In the genomic region with DNA sequence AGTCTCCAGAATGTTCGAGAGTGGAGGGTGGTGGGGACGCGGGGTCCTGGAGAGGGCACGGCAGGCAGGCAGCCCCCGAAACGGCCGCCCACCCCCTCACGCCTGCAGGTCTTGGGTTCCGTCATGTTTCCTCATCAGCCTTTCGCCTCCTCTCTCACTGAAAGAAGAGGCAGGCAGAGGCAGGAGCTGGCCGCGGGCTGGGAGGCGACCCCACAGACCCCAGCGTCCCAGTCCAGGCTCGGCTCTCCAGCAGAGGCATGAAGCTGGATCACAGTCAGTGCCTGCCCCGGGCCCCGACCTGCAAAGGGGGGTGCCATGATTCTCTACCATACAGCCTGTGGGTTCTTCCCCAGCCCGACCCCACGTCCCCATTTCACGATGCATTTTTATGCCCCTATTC, we compare ENCODE assay signal across 14 cellular contexts. TPM values are rescaled to one million over a fixed set of nuclear protein-coding genes. Genes with fewer than 3 reads are reported as not detected.
A peak's percentile ranks its signal among the peaks of the same experiment; 100 is the strongest.
DNase-seq lines count a peak whose midpoint lies in the region; ATAC-seq and TF ChIP-seq lines count a peak whose summit lies in the region.
"Had no signal": no experiment of that assay in that cellular context is flagged by ENCODE, and none has a peak within 500 bp of the region (broad histone marks: within the 10 kb centered on the region; RNA-seq: fewer than 3 reads in every experiment).

No MANE protein-coding gene starts in this region.

- intact Hi-C loops in natural killer cell (cut with micrococcal nuclease), result no loop called here
- intact Hi-C loops in left ventricle myocardium superior (cut with micrococcal nuclease), result no loop called here
- intact Hi-C loops in psoas muscle (cut with DNase I), result no loop called here
- intact Hi-C loops in vagina (cut with DNase I), result no loop called here

- no peak overlapping the region for H3K4me3 Mint-ChIP-seq in natural killer cell treated with Interleukin-12 subunit alpha and Interleukin-12 subunit beta and Interleukin-15 and Interleukin-18, amount 100 ng/mL, for 72 hours
- no peak overlapping the region for H3K4me3 Mint-ChIP-seq in natural killer cell
- H3K4me3 Mint-ChIP-seq: CD4-positive, CD25-positive, alpha-beta regulatory T cell; H9 had no signal

- H3K27me3 ChIP-seq in psoas muscle (ENCODE audit: insufficient read depth in 3 of 3, low read length in 2 of 3) (peaks cover 0 to 36% (median 13%) of the 10 kb centered on the region in 3 donors), vagina (no peaks in the 10 kb centered on the region)

- no peak for TF ChIP-seq POLR2A in vagina (IDR thresholded peaks at IDR 0.05)

- DNase-seq in natural killer cell treated with Interleukin-12 subunit alpha and Interleukin-12 subunit beta and Interleukin-15 and Interleukin-18, amount 100 ng/mL, for 72 hours (ENCODE audit: low spot score), result peak; percentile 51
- DNase-seq in natural killer cell (no peak), left ventricle myocardium superior (peak; percentile 14), psoas muscle (peak; percentile 2 to 23), vagina (ENCODE audit: extremely low spot score in 2 of 2) (no peak)
- DNase-seq: CD4-positive, CD25-positive, alpha-beta regulatory T cell; DMS53; GF-D8; GOT3; H9 had no signal

- no peak for TF ChIP-seq CTCF in natural killer cell (IDR thresholded peaks at IDR 0.05)
- TF ChIP-seq CTCF in psoas muscle (IDR thresholded peaks at IDR 0.05), result no peak
- TF ChIP-seq CTCF in vagina (IDR thresholded peaks at IDR 0.05), result no peak

- peaks cover 12% of the 10 kb centered on the region for H3K9me3 ChIP-seq in psoas muscle
- peaks cover 7% of the 10 kb centered on the region for H3K9me3 ChIP-seq in vagina

- WGBS in psoas muscle, 3 donors, result 57 to 68% (median 66%) methylated on average over 18 to 20 of the region's 20 CpGs

- no peaks in the 10 kb centered on the region for H3K4me1 Mint-ChIP-seq in natural killer cell treated with Interleukin-12 subunit alpha and Interleukin-12 subunit beta and Interleukin-15 and Interleukin-18, amount 100 ng/mL, for 72 hours (ENCODE audit: low read depth in 2 of 2)
- H3K4me1 Mint-ChIP-seq in natural killer cell, result no peaks in the 10 kb centered on the region
- H3K4me1 Mint-ChIP-seq: CD4-positive, CD25-positive, alpha-beta regulatory T cell; H9 had no signal

- H3K4me1 ChIP-seq in psoas muscle (no peaks in the 10 kb centered on the region), vagina (no peaks in the 10 kb centered on the region)
- H3K4me1 ChIP-seq: A549 had no signal

- no peak overlapping the region for H3K27ac Mint-ChIP-seq in natural killer cell treated with Interleukin-12 subunit alpha and Interleukin-12 subunit beta and Interleukin-15 and Interleukin-18, amount 100 ng/mL, for 72 hours
- H3K27ac Mint-ChIP-seq in natural killer cell, result no peak overlapping the region
- H3K27ac Mint-ChIP-seq: CD4-positive, CD25-positive, alpha-beta regulatory T cell; H9 had no signal

- no peaks in the 10 kb centered on the region for H3K36me3 Mint-ChIP-seq in natural killer cell treated with Interleukin-12 subunit alpha and Interleukin-12 subunit beta and Interleukin-15 and Interleukin-18, amount 100 ng/mL, for 72 hours
- H3K36me3 Mint-ChIP-seq in natural killer cell, result no peaks in the 10 kb centered on the region
- H3K36me3 Mint-ChIP-seq: CD4-positive, CD25-positive, alpha-beta regulatory T cell had no signal

- H3K36me3 ChIP-seq in psoas muscle (ENCODE audit: insufficient read depth in 1 of 2, low read depth in 1 of 2) (no peaks in the 10 kb centered on the region), vagina (no peaks in the 10 kb centered on the region)

- H3K27me3 Mint-ChIP-seq in natural killer cell treated with Interleukin-12 subunit alpha and Interleukin-12 subunit beta and Interleukin-15 and Interleukin-18, amount 100 ng/mL, for 72 hours, result peaks cover 0 to 2% of the 10 kb centered on the region in 2 donors
- no peaks in the 10 kb centered on the region for H3K27me3 Mint-ChIP-seq in natural killer cell (ENCODE audit: low read depth in 2 of 2)
- H3K27me3 Mint-ChIP-seq: CD4-positive, CD25-positive, alpha-beta regulatory T cell had no signal

- peaks cover 3% of the 10 kb centered on the region for H3K9me3 Mint-ChIP-seq in natural killer cell treated with Interleukin-12 subunit alpha and Interleukin-12 subunit beta and Interleukin-15 and Interleukin-18, amount 100 ng/mL, for 72 hours
- no peaks in the 10 kb centered on the region for H3K9me3 Mint-ChIP-seq in natural killer cell

- H3K27ac ChIP-seq in psoas muscle (no peak overlapping the region), vagina (no peak overlapping the region)
- H3K27ac ChIP-seq: A549 had no signal

- H3K4me3 ChIP-seq in psoas muscle (no peak overlapping the region), vagina (no peak overlapping the region)
- H3K4me3 ChIP-seq: A549 had no signal

- ATAC-seq in natural killer cell treated with Interleukin-12 subunit alpha and Interleukin-12 subunit beta and Interleukin-15 and Interleukin-18, amount 100 ng/mL, for 72 hours, result no peak
- ATAC-seq in natural killer cell (no peak), left ventricle myocardium superior (no peak), psoas muscle (no peak), HG02938 (IDR thresholded peaks at IDR 0.05; ENCODE audit: unreplicated experiment) (no peak)
- ATAC-seq: A549 had no signal

RNA-seq across cellular contexts. Expression of a gene that starts 13.4 kb away (rescaled TPM):
- total RNA-seq in natural killer cell treated with Interleukin-12 subunit alpha and Interleukin-12 subunit beta and Interleukin-15 and Interleukin-18, amount 100 ng/mL, for 72 hours, result not detected
- total RNA-seq in natural killer cell (not detected), left ventricle myocardium superior (1.6 TPM), psoas muscle (not detected), vagina (1.5 TPM)
- under 1 TPM; 0.01 to 0.21 (median 0.08) TPM for polyA plus RNA-seq in psoas muscle
- total RNA-seq: HT1080 had no signal
- polyA plus RNA-seq: BJ had no signal

Comparison
In these comparisons a context has a peak if more than half of its experiments do, and no peak if none do; other contexts are left out.
1. DNase-seq: peak in natural killer cell treated with Interleukin-12 subunit alpha and Interleukin-12 subunit beta and Interleukin-15 and Interleukin-18, amount 100 ng/mL, for 72 hours (single experiment), left ventricle myocardium superior (single experiment) and psoas muscle (2 of 2); none in natural killer cell (single experiment) and vagina (0 of 2).